Comparison of ENCODE assay signal across 1 cellular context in the genomic region with DNA sequence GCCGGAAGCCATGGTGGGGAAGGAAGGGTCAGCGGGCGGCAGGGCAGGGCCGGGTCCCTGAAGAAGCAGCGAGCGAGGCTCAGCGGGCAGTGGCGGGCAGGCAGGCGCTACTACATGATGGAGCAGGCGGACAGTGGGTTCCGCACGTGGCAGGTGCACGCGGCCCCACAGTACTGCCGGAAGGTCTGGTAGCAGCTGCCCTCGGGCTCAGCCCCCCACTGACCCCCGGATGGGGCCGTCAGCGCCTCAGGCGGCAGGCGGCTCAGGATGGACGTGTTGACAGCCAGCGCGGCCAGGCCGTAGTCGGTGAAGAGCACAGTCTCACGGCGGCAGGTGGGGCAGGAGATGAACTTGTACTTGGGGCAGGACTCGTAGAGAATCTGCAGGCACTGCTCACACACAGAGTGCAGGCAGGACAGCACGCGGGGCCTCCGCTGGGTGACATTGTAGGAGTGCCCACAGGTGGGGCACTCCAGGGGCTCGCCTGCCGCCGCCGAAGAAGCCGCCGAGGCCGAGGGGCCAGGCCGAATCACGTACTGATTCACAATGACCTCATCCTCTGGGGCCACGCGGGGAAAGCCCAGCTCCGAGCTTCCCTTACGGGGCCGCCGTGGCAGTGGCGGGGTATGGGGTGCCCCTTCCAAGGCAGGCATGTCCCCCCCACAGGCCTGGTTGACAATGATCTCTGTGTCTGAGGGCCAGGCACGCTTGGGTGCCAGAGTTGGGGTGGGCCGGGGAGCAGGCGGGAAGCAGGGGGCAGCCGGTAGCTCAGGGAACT.
TF ChIP-seq lines count a peak whose summit lies in the region.

No MANE protein-coding gene starts in this region.

TF ChIP-seq in HepG2, 621 proteins besides CTCF, POLR2A, EP300 and RAD21 (continued from another document):
- no peak for TF ChIP-seq ZNF280B (CRISPR knock-in tag; IDR thresholded peaks at IDR 0.05; ENCODE audit: borderline replicate concordance)
- TF ChIP-seq ZNF138 (CRISPR knock-in tag; IDR thresholded peaks at IDR 0.05; ENCODE audit: low read depth): no peak
- TF ChIP-seq, protein P1, sequence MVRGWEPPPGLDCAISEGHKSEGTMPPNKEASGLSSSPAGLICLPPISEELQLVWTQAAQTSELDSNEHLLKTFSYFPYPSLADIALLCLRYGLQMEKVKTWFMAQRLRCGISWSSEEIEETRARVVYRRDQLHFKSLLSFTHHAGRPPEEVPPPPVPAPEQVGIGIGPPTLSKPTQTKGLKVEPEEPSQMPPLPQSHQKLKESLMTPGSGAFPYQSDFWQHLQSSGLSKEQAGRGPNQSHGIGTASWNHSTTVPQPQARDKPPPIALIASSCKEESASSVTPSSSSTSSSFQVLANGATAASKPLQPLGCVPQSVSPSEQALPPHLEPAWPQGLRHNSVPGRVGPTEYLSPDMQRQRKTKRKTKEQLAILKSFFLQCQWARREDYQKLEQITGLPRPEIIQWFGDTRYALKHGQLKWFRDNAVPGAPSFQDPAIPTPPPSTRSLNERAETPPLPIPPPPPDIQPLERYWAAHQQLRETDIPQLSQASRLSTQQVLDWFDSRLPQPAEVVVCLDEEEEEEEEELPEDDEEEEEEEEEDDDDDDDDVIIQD (CRISPR knock-in tag; IDR thresholded peaks at IDR 0.05; ENCODE audit: low read depth): no peak
- TF ChIP-seq ZNF572 (CRISPR knock-in tag; IDR thresholded peaks at IDR 0.05): no peak
- no peak for TF ChIP-seq ZNF337 (CRISPR knock-in tag; IDR thresholded peaks at IDR 0.05; ENCODE audit: borderline replicate concordance, low read depth)
- TF ChIP-seq EZH2 (conservative IDR thresholded peaks at IDR 0.05; ENCODE audit: low read depth, low read length): no peak
- TF ChIP-seq ZNF567 (CRISPR knock-in tag; IDR thresholded peaks at IDR 0.05; ENCODE audit: borderline replicate concordance): no peak
